10 cellular contexts compared by ENCODE assay signal in the genomic region with DNA sequence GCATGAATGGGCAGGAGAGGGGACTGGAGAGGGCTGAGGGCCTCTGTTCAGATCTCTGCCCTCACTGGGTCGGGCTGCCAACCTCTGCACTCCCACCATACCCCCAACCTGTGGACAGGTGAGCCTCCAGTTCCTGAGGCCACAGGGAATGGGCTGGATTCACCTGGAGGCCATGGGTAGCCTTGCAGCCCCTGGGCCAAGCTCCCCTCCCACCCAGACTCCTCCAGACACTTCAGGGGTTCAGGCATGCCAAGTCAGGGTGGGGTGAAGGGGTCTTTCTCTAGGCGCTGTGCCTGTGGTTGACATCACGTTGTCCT.
DNase-seq lines count a peak whose midpoint lies in the region; ATAC-seq, FAIRE-seq and TF ChIP-seq lines count a peak whose summit lies in the region.
"Had no signal": no experiment of that assay in that cellular context is flagged by ENCODE, and none has a peak within 500 bp of the region (broad histone marks: within the 10 kb centered on the region; RNA-seq: fewer than 3 reads in every experiment).

No MANE protein-coding gene starts in this region.

- H3K9me3 Mint-ChIP-seq in activated T-helper 2 cell treated with anti-CD3 and anti-CD28 coated beads, Interferon-gamma antibody, Interleukin-2, Interleukin-4, amounts not matched to agents 10 μg/mL and 5 μg/mL and 100 μg/mL, durations not matched to agents 14 hours and 24 hours and 36 hours = no peaks in the 10 kb centered on the region

- H4K5ac ChIP-seq in IMR-90 (ENCODE audit: low read depth, low read length) = peak overlapping the region; percentile 65

- POLR2A ChIA-PET in IMR-90 (lab: Charles Lee; ENCODE audit: unreplicated experiment) = interaction anchor here (0.9 kb wide), 1 partner anchor 10 kb away, joined by 3 read pairs; no protein-coding TSS in a partner anchor

- H3K14ac ChIP-seq in IMR-90 (replicated peaks; ENCODE audit: low read depth, low read length) = peak overlapping the region; percentile 92

- H3K9ac ChIP-seq in IMR-90 (ENCODE audit: low read depth, low read length) = peak overlapping the region; percentile 71

- no peak overlapping the region for H3K4me3 ChIP-seq in IMR-90 (ENCODE audit: insufficient read depth, low read depth, low read length)
- H3K4me3 ChIP-seq in body of pancreas = no peak overlapping the region
- no peak overlapping the region for H3K4me3 ChIP-seq in lung
- H3K4me3 ChIP-seq: mucosa of descending colon had no signal

- H3K9me1 ChIP-seq in IMR-90 (ENCODE audit: insufficient read depth, low read length) = peaks cover 51% of the 10 kb centered on the region

- H3K4me2 ChIP-seq in IMR-90 (ENCODE audit: low read depth, low read length) = no peak overlapping the region

- intact Hi-C loops in IMR-90 (cut with micrococcal nuclease) = no loop called here
- intact Hi-C loops in body of pancreas (cut with DNase I) = no loop called here
- intact Hi-C loops in activated T-helper 2 cell treated with anti-CD3 and anti-CD28 coated beads, Interferon-gamma antibody, Interleukin-2, Interleukin-4, amounts not matched to agents 10 μg/mL and 5 μg/mL and 100 μg/mL, durations not matched to agents 14 hours and 24 hours and 36 hours (cut with micrococcal nuclease) = no loop called here

- H2BK15ac ChIP-seq in IMR-90 (ENCODE audit: low read depth, low read length) = peak overlapping the region; percentile 46; the same call in 2 of the 3 replicates

- peak overlapping the region; percentile 96 for H3K27ac ChIP-seq in IMR-90 (ENCODE audit: insufficient read depth, low read length)
- H3K27ac ChIP-seq in body of pancreas = peak overlapping the region; percentile 46 to 88 (median 80)
- peak overlapping the region; percentile 90 to 95 for H3K27ac ChIP-seq in lung (ENCODE audit: low read depth in 1 of 2, low read length in 1 of 2)
- H3K27ac ChIP-seq in substantia nigra (ENCODE audit: low read depth, low read length, poor library complexity, severe bottlenecking) = peak overlapping the region; percentile 85

- CTCF ChIA-PET in IMR-90 (lab: Yijun Ruan, JAX) = interaction anchor here (1.2 kb wide), 1 partner anchor 11 kb away, joined by 5 read pairs; no protein-coding TSS in a partner anchor

- ATAC-seq in IMR-90 (ENCODE audit: low read depth) (no peak), body of pancreas (no peak), lung (ENCODE audit: insufficient read depth, low FRiP score) (no peak)

- H2AK5ac ChIP-seq in IMR-90 (ENCODE audit: low read depth, low read length) = peak overlapping the region; percentile 97

- H4K8ac ChIP-seq in IMR-90 (ENCODE audit: low read depth in 2 of 2, low read length in 2 of 2) = peak overlapping the region; percentile 58 to 82

- TF ChIP-seq POLR2A in IMR-90 (IDR thresholded peaks at IDR 0.05; ENCODE audit: low read depth, low read length) (no peak), body of pancreas (IDR thresholded peaks at IDR 0.05) (no peak)

- peak overlapping the region; percentile 93 for H2BK120ac ChIP-seq in IMR-90 (ENCODE audit: low read depth, low read length)

- in situ Hi-C loops in IMR-90 (cut with MboI; ENCODE audit: low sequenced_read_pairs) = no loop called here

- DNase-seq in IMR-90 = no peak
- DNase-seq in body of pancreas = no peak
- no peak for DNase-seq in lung (ENCODE audit: low spot score)
- DNase-seq in substantia nigra (lab: John Stamatoyannopoulos, UW) = no peak
- no peak for DNase-seq in activated T-helper 2 cell treated with anti-CD3 and anti-CD28 coated beads, Interferon-gamma antibody, Interleukin-2, Interleukin-4, amounts not matched to agents 10 μg/mL and 5 μg/mL and 100 μg/mL, durations not matched to agents 14 hours and 24 hours and 36 hours (ENCODE audit: low spot score)
- no peak for DNase-seq in NCI-H226
- DNase-seq in NCI-H1694 (lab: John Stamatoyannopoulos, UW) = no peak
- DNase-seq in D721Med (ENCODE audit: insufficient read length, low spot score) = no peak
- DNase-seq: NCI-H1105 had no signal

- H3K27me3 ChIP-seq in IMR-90 (ENCODE audit: control insufficient read depth, insufficient read depth, low read length) (no peaks in the 10 kb centered on the region), body of pancreas (no peaks in the 10 kb centered on the region), lung (ENCODE audit: control insufficient read depth, insufficient read depth) (no peaks in the 10 kb centered on the region)

- H2BK5ac ChIP-seq in IMR-90 (ENCODE audit: low read depth, low read length, poor library complexity, severe bottlenecking) = peak overlapping the region; percentile 99

- TF ChIP-seq CTCF in IMR-90 (conservative IDR thresholded peaks at IDR 0.05; ENCODE audit: low read depth, low read length) (no peak), body of pancreas (IDR thresholded peaks at IDR 0.05) (no peak), lung (IDR thresholded peaks at IDR 0.05; ENCODE audit: control extremely low read depth, extremely low read depth) (no peak), D721Med (IDR thresholded peaks at IDR 0.05; ENCODE audit: insufficient read depth, missing control alignments) (no peak)

- peak overlapping the region; percentile 96 for H3K23ac ChIP-seq in IMR-90 (ENCODE audit: low read depth, low read length)

- peak overlapping the region; percentile 82 for H3K56ac ChIP-seq in IMR-90 (ENCODE audit: extremely low read depth, insufficient read depth, low read length)

- peaks cover 31 to 97% of the 10 kb centered on the region in 2 experiments for H3K79me1 ChIP-seq in IMR-90 (ENCODE audit: low read depth in 1 of 2, low read length in 2 of 2)

- peaks cover 63% of the 10 kb centered on the region for H3K4me1 ChIP-seq in IMR-90 (ENCODE audit: control insufficient read depth, insufficient read depth, low read length)
- H3K4me1 ChIP-seq in body of pancreas = peaks cover 87% of the 10 kb centered on the region
- H3K4me1 ChIP-seq in lung (ENCODE audit: control insufficient read depth in 2 of 2, insufficient read depth in 2 of 2, low read length in 2 of 2) = peaks cover 46 to 75% of the 10 kb centered on the region in 2 donors

- no peaks in the 10 kb centered on the region for H3K36me3 Mint-ChIP-seq in activated T-helper 2 cell treated with anti-CD3 and anti-CD28 coated beads, Interferon-gamma antibody, Interleukin-2, Interleukin-4, amounts not matched to agents 10 μg/mL and 5 μg/mL and 100 μg/mL, durations not matched to agents 14 hours and 24 hours and 36 hours (ENCODE audit: low read depth)

- no peak for TF ChIP-seq RAD21 in IMR-90 (IDR thresholded peaks at IDR 0.05; ENCODE audit: low read length)

- dilution Hi-C loops in IMR-90 (cut with HindIII; ENCODE audit: low sequenced_read_pairs, unreplicated experiment) = no loop called here

- H2AFZ ChIP-seq in IMR-90 (replicated peaks; ENCODE audit: low read length, poor library complexity) = peak overlapping the region; percentile 7

- no peaks in the 10 kb centered on the region for H3K27me3 Mint-ChIP-seq in activated T-helper 2 cell treated with anti-CD3 and anti-CD28 coated beads, Interferon-gamma antibody, Interleukin-2, Interleukin-4, amounts not matched to agents 10 μg/mL and 5 μg/mL and 100 μg/mL, durations not matched to agents 14 hours and 24 hours and 36 hours (ENCODE audit: low read depth)

- H3K36me3 ChIP-seq in IMR-90 (ENCODE audit: control insufficient read depth, insufficient read depth, low read length) = peaks cover 42% of the 10 kb centered on the region
- no peaks in the 10 kb centered on the region for H3K36me3 ChIP-seq in body of pancreas (replicated peaks in 1 of 2; ENCODE audit: insufficient read depth in 1 of 2, low read depth in 2 of 2)
- peaks cover 0 to 1% of the 10 kb centered on the region in 2 donors for H3K36me3 ChIP-seq in lung (ENCODE audit: control insufficient read depth in 2 of 2, insufficient read depth in 2 of 2, low read length in 2 of 2)

- FAIRE-seq in D721Med (lab: Jason Lieb, UNC) = no peak

- no peaks in the 10 kb centered on the region for H3K9me3 ChIP-seq in IMR-90 (ENCODE audit: control insufficient read depth, insufficient read depth, low read length)
- no peaks in the 10 kb centered on the region for H3K9me3 ChIP-seq in body of pancreas
- no peaks in the 10 kb centered on the region for H3K9me3 ChIP-seq in lung (ENCODE audit: control insufficient read depth in 2 of 2, insufficient read depth in 1 of 2, low read length in 1 of 2)
- H3K9me3 ChIP-seq: mucosa of descending colon had no signal

- H2BK20ac ChIP-seq in IMR-90 (ENCODE audit: low read depth, low read length) = peak overlapping the region; percentile 73

- peaks cover 34% of the 10 kb centered on the region for H3K4me1 Mint-ChIP-seq in activated T-helper 2 cell treated with anti-CD3 and anti-CD28 coated beads, Interferon-gamma antibody, Interleukin-2, Interleukin-4, amounts not matched to agents 10 μg/mL and 5 μg/mL and 100 μg/mL, durations not matched to agents 14 hours and 24 hours and 36 hours (ENCODE audit: low read depth)

- H3K27ac Mint-ChIP-seq in activated T-helper 2 cell treated with anti-CD3 and anti-CD28 coated beads, Interferon-gamma antibody, Interleukin-2, Interleukin-4, amounts not matched to agents 10 μg/mL and 5 μg/mL and 100 μg/mL, durations not matched to agents 14 hours and 24 hours and 36 hours = no peak overlapping the region

- H4K20me1 ChIP-seq in IMR-90 (ENCODE audit: insufficient read depth, low read length) = no peaks in the 10 kb centered on the region

- H3K4me3 Mint-ChIP-seq in activated T-helper 2 cell treated with anti-CD3 and anti-CD28 coated beads, Interferon-gamma antibody, Interleukin-2, Interleukin-4, amounts not matched to agents 10 μg/mL and 5 μg/mL and 100 μg/mL, durations not matched to agents 14 hours and 24 hours and 36 hours (ENCODE audit: low read depth) = no peak overlapping the region

- H3K18ac ChIP-seq in IMR-90 (ENCODE audit: low read depth, low read length) = peak overlapping the region; percentile 63

- 92% methylated on average over 2 of the region's 3 CpGs; no CpG with 5 or more reads in 1 of the 2 experiments for WGBS in IMR-90 (ENCODE audit: extremely low coverage in 2 of 2, insufficient read length in 1 of 2), 2 experiments
- WGBS in body of pancreas, 2 donors = 73 to 92% methylated on average over 2 to 3 of the region's 3 CpGs
- WGBS in lung, 2 donors = 31 to 40% methylated on average over 3 of the region's 3 CpGs

- peak overlapping the region; percentile 93 for H4K91ac ChIP-seq in IMR-90 (ENCODE audit: insufficient read depth, low read depth, low read length)

- peak overlapping the region; percentile 91 for H3K4ac ChIP-seq in IMR-90 (ENCODE audit: low read depth, low read length)

- no TSS peak for BruUV-seq in IMR-90 (replicated peaks; lab: Mats Ljungman, UMichigan)

- peak overlapping the region; percentile 98 for H2AK9ac ChIP-seq in IMR-90 (replicated peaks; ENCODE audit: low read depth, low read length, poor library complexity)

TF ChIP-seq in IMR-90, 13 proteins besides CTCF, POLR2A, EP300 and RAD21 (continues in another document):
- no peak for TF ChIP-seq RCOR1 (IDR thresholded peaks at IDR 0.05; ENCODE audit: insufficient replicate concordance, low read length)
